Comparison of ENCODE assay signal across 33 cellular contexts in the genomic region with DNA sequence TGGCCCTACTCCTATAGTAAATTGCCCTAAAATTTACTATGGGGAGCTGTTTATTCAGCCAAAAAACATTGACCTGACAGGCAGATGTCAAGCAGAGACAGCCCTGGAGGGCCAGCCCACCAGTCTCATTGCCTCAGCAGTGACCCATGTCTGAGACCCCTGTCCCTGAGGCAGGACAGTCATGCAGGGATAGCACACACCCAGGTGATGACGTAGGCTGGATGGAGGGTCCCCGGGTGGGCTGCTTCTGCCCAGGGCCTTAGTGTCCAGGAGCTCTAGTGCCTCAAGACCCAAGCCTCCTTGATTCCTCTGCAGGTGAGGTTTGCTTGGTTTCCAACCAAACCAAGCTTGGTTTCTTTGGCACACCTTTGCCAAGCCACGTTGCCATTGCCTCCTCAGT.
"Had no signal": no experiment of that assay in that cellular context is flagged by ENCODE, and none has a peak within 500 bp of the region (broad histone marks: within the 10 kb centered on the region; RNA-seq: fewer than 3 reads in every experiment).

No MANE protein-coding gene starts in this region.

- H3K4me3 ChIP-seq: adrenal gland, body of pancreas, breast epithelium had no signal

- DNase-seq: activated B cell treated with CpG ODN at 0.5 μM for 24 hours; activated CD4-positive, alpha-beta memory T cell treated with anti-CD3 and anti-CD28 coated beads for 36 hours; activated CD4-positive, alpha-beta T cell treated with anti-CD3 and anti-CD28 coated beads for 4 hours; activated CD4-positive, alpha-beta T cell treated with anti-CD3 and anti-CD28 coated beads, Interleukin-2, amount 10 ng/mL, durations not matched to agents 24 days and 14 days; activated CD4-positive, alpha-beta T cell treated with anti-CD3 and anti-CD28 coated beads, Interleukin-2, amount 50 U/mL, for 1 hour; activated CD4-positive, alpha-beta T cell treated with anti-CD3 and anti-CD28 coated beads, Interleukin-2, amount 50 U/mL, for 4 hours; activated CD4-positive, CD25-positive, alpha-beta regulatory T cell treated with anti-CD3 and anti-CD28 coated beads, Interleukin-2, amount 50 U/mL, for 72 hours; activated CD8-positive, alpha-beta memory T cell treated with anti-CD3 and anti-CD28 coated beads, Interleukin-2, amount 50 U/mL, for 4 hours; activated CD8-positive, alpha-beta T cell treated with anti-CD3 and anti-CD28 coated beads for 36 hours; activated effector memory CD4-positive, alpha-beta T cell treated with anti-CD3 and anti-CD28 coated beads, Interleukin-2, amount 50 U/mL, for 16 hours; activated gamma-delta T cell treated with Interleukin-2 at 50 U/mL for 16 hours; activated naive CD4-positive, alpha-beta T cell; activated naive CD4-positive, alpha-beta T cell treated with anti-CD3 and anti-CD28 coated beads for 36 hours; activated naive CD4-positive, alpha-beta T cell treated with anti-CD3 and anti-CD28 coated beads, Interleukin-2, amount 50 U/mL, for 16 hours; activated naive CD8-positive, alpha-beta T cell treated with anti-CD3 and anti-CD28 coated beads for 36 hours; activated T-cell treated with anti-CD3 and anti-CD28 coated beads for 4 hours; activated T-cell treated with anti-CD3 and anti-CD28 coated beads, Interleukin-2, amount 50 U/mL, for 1 hour; activated T-cell treated with anti-CD3 and anti-CD28 coated beads, Interleukin-2, amount 50 U/mL, for 4 hours; activated T-cell treated with anti-CD3 and anti-CD28 coated beads, Interleukin-2, amount 50 U/mL, for 72 hours; adrenal gland; amniotic stem cell; aorta; body of pancreas; brain microvascular endothelial cell; central memory CD4-positive, alpha-beta T cell; T-cell; T-helper 17 cell; T1000 had no signal

- H3K36me3 ChIP-seq: adrenal gland, brain microvascular endothelial cell, breast epithelium had no signal

- H3K9me3 Mint-ChIP-seq: activated B cell treated with CpG ODN at 0.5 μM for 24 hours; activated CD4-positive, alpha-beta memory T cell treated with anti-CD3 and anti-CD28 coated beads for 36 hours; activated CD4-positive, alpha-beta T cell treated with anti-CD3 and anti-CD28 coated beads, Interleukin-2, amount 10 ng/mL, durations not matched to agents 24 days and 14 days; activated CD8-positive, alpha-beta T cell treated with anti-CD3 and anti-CD28 coated beads for 36 hours; activated naive CD4-positive, alpha-beta T cell treated with anti-CD3 and anti-CD28 coated beads for 36 hours; activated naive CD4-positive, alpha-beta T cell treated with anti-CD3 and anti-CD28 coated beads, Interleukin-2, amount 50 U/mL, for 72 hours; activated naive CD8-positive, alpha-beta T cell treated with anti-CD3 and anti-CD28 coated beads for 36 hours; activated T-cell treated with anti-CD3 and anti-CD28 coated beads, Interleukin-2, amount 50 U/mL, for 4 hours; activated T-cell treated with anti-CD3 and anti-CD28 coated beads, Interleukin-2, amount 50 U/mL, for 72 hours; activated T-helper 1 cell treated with anti-CD3 and anti-CD28 coated beads, Interleukin-12 subunit alpha, Interleukin-12 subunit beta, Interleukin-2, Interleukin-4 antibody, amounts not matched to agents 30 ng/mL and 10 ng/mL and 1 ng/mL, durations not matched to agents 14 hours and 24 hours and 36 hours; activated T-helper 17 cell treated with anti-CD3 and anti-CD28 coated beads, Interleukin-2, amount 50 U/mL, for 72 hours; T-cell had no signal

- H3K4me1 Mint-ChIP-seq: activated B cell treated with CpG ODN at 0.5 μM for 24 hours; activated naive CD8-positive, alpha-beta T cell treated with anti-CD3 and anti-CD28 coated beads for 36 hours; activated T-helper 17 cell treated with anti-CD3 and anti-CD28 coated beads, Interleukin-2, amount 50 U/mL, for 72 hours had no signal

- H3K4me3 Mint-ChIP-seq: activated B cell treated with CpG ODN at 0.5 μM for 24 hours; activated CD4-positive, alpha-beta memory T cell treated with anti-CD3 and anti-CD28 coated beads for 36 hours; activated CD4-positive, alpha-beta T cell treated with anti-CD3 and anti-CD28 coated beads, Interleukin-2, amount 10 ng/mL, durations not matched to agents 24 days and 14 days; activated CD8-positive, alpha-beta T cell treated with anti-CD3 and anti-CD28 coated beads for 36 hours; activated naive CD4-positive, alpha-beta T cell treated with anti-CD3 and anti-CD28 coated beads for 36 hours; activated naive CD8-positive, alpha-beta T cell treated with anti-CD3 and anti-CD28 coated beads for 36 hours; activated T-cell treated with anti-CD3 and anti-CD28 coated beads, Interleukin-2, amount 50 U/mL, for 4 hours; activated T-cell treated with anti-CD3 and anti-CD28 coated beads, Interleukin-2, amount 50 U/mL, for 72 hours; activated T-helper 1 cell treated with anti-CD3 and anti-CD28 coated beads, Interleukin-12 subunit alpha, Interleukin-12 subunit beta, Interleukin-2, Interleukin-4 antibody, amounts not matched to agents 30 ng/mL and 10 ng/mL and 1 ng/mL, durations not matched to agents 14 hours and 24 hours and 36 hours; activated T-helper 17 cell treated with anti-CD3 and anti-CD28 coated beads, Interleukin-2, amount 50 U/mL, for 72 hours; T-cell; T-helper 17 cell had no signal

- H3K36me3 Mint-ChIP-seq: activated CD4-positive, alpha-beta memory T cell treated with anti-CD3 and anti-CD28 coated beads for 36 hours; activated naive CD4-positive, alpha-beta T cell treated with anti-CD3 and anti-CD28 coated beads, Interleukin-2, amount 50 U/mL, for 72 hours; activated naive CD8-positive, alpha-beta T cell treated with anti-CD3 and anti-CD28 coated beads for 36 hours; T-cell had no signal

- H3K27ac ChIP-seq: adrenal gland, body of pancreas, brain microvascular endothelial cell, breast epithelium, VCaP had no signal

- H3K27me3 ChIP-seq: adrenal gland, body of pancreas, breast epithelium had no signal

- H3K4me1 ChIP-seq: adrenal gland, breast epithelium had no signal

- ATAC-seq: activated CD8-positive, alpha-beta T cell treated with anti-CD3 and anti-CD28 coated beads for 36 hours; activated naive CD4-positive, alpha-beta T cell treated with anti-CD3 and anti-CD28 coated beads, Interleukin-2, amount 50 U/mL, for 72 hours; activated T-cell treated with anti-CD3 and anti-CD28 coated beads, Interleukin-2, amount 50 U/mL, for 4 hours; activated T-cell treated with anti-CD3 and anti-CD28 coated beads, Interleukin-2, amount 50 U/mL, for 72 hours; activated T-helper 17 cell treated with anti-CD3 and anti-CD28 coated beads, Interleukin-2, amount 50 U/mL, for 72 hours; body of pancreas; T-cell; T-helper 17 cell had no signal

- H3K27ac Mint-ChIP-seq: activated B cell treated with CpG ODN at 0.5 μM for 24 hours; activated CD4-positive, alpha-beta memory T cell treated with anti-CD3 and anti-CD28 coated beads for 36 hours; activated CD4-positive, alpha-beta T cell treated with anti-CD3 and anti-CD28 coated beads, Interleukin-2, amount 10 ng/mL, durations not matched to agents 24 days and 14 days; activated CD8-positive, alpha-beta T cell treated with anti-CD3 and anti-CD28 coated beads for 36 hours; activated naive CD4-positive, alpha-beta T cell treated with anti-CD3 and anti-CD28 coated beads for 36 hours; activated naive CD4-positive, alpha-beta T cell treated with anti-CD3 and anti-CD28 coated beads, Interleukin-2, amount 50 U/mL, for 72 hours; activated naive CD8-positive, alpha-beta T cell treated with anti-CD3 and anti-CD28 coated beads for 36 hours; activated T-cell treated with anti-CD3 and anti-CD28 coated beads, Interleukin-2, amount 50 U/mL, for 72 hours; activated T-helper 1 cell treated with anti-CD3 and anti-CD28 coated beads, Interleukin-12 subunit alpha, Interleukin-12 subunit beta, Interleukin-2, Interleukin-4 antibody, amounts not matched to agents 30 ng/mL and 10 ng/mL and 1 ng/mL, durations not matched to agents 14 hours and 24 hours and 36 hours; T-cell; T-helper 17 cell had no signal

- H3K9me3 ChIP-seq: adrenal gland, body of pancreas, breast epithelium had no signal
